ENCODE assay signal across 1 cellular context in the genomic region with DNA sequence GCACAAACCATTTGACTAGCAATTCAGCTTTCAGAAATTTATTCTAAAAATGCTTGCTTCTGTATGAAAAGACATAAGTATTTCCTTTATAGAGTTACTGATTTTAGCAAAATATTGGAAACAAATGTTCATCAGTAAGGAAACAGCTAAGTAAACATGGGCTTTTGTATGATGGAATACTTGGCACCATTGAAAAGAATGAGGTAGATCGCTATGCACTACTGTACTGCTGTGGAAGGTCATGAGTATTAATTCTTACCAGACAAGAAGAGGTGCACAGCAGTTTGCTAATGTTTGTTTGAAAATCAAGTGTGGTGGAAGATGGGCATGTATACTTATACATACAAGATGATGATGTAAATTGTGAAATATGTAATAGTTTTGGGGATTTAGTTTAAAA.
TF ChIP-seq lines count a peak whose summit lies in the region.

No MANE protein-coding gene starts in this region.

TF ChIP-seq in IMR-90, 13 proteins besides CTCF, POLR2A, EP300 and RAD21 (continued from another document):
- TF ChIP-seq, protein P1, sequence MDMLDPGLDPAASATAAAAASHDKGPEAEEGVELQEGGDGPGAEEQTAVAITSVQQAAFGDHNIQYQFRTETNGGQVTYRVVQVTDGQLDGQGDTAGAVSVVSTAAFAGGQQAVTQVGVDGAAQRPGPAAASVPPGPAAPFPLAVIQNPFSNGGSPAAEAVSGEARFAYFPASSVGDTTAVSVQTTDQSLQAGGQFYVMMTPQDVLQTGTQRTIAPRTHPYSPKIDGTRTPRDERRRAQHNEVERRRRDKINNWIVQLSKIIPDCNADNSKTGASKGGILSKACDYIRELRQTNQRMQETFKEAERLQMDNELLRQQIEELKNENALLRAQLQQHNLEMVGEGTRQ (IDR thresholded peaks at IDR 0.05; ENCODE audit: low read depth, low read length): no peak
- TF ChIP-seq SMC3 (IDR thresholded peaks at IDR 0.05; ENCODE audit: low read depth, low read length): no peak
- TF ChIP-seq MXI1 (IDR thresholded peaks at IDR 0.05; ENCODE audit: borderline replicate concordance, low read depth, low read length): no peak
- no peak for TF ChIP-seq CEBPB (IDR thresholded peaks at IDR 0.05; ENCODE audit: low read depth, low read length)
- TF ChIP-seq FOS (IDR thresholded peaks at IDR 0.05; ENCODE audit: low read depth, low read length): no peak
